Comparison of ENCODE assay signal across 8 cellular contexts in genomic region chr4:7802093-7802726, GRCh38.
A peak's percentile ranks its signal among the peaks of the same experiment; 100 is the strongest.
DNase-seq lines count a peak whose midpoint lies in the region; ATAC-seq and TF ChIP-seq lines count a peak whose summit lies in the region.

No MANE protein-coding gene starts in this region.

- no peaks in the 10 kb centered on the region for H3K9me3 Mint-ChIP-seq in osteocyte (ENCODE audit: unreplicated experiment)

- WGBS in transverse colon (ENCODE audit: low coverage in 1 of 2), 2 donors = 20 to 31% methylated on average over 5 to 6 of the region's 6 CpGs

- no peak overlapping the region for H3K4me3 Mint-ChIP-seq in osteocyte (ENCODE audit: unreplicated experiment)

- no peak overlapping the region for H3K9ac ChIP-seq in KMS-11

- ATAC-seq in GM21576 (IDR thresholded peaks at IDR 0.05; ENCODE audit: unreplicated experiment) = peak; percentile 80

- no peaks in the 10 kb centered on the region for H3K27me3 Mint-ChIP-seq in osteocyte (ENCODE audit: unreplicated experiment)

- no peak for TF ChIP-seq POLR2A in transverse colon (IDR thresholded peaks at IDR 0.05)

- in situ Hi-C loops in transverse colon (cut with MboI; ENCODE audit: low pct_ligation_motif_present in 1 of 4, low pct_unique_long_range_greater_than_20kb in 1 of 4, low sequenced_read_pairs in 3 of 4) = loop anchor here in 3 of 4 donors (5.0 to 10.0 kb wide), 2 partner anchors 183 to 185 kb away; no protein-coding TSS in a partner anchor

- H3K4me2 ChIP-seq in KMS-11 = no peak overlapping the region

- no peaks in the 10 kb centered on the region for H3K79me2 ChIP-seq in KMS-11 (ENCODE audit: insufficient read depth, low read depth)

- H3K36me3 ChIP-seq in KMS-11 (ENCODE audit: insufficient read depth) = no peaks in the 10 kb centered on the region
- peaks cover 58% of the 10 kb centered on the region for H3K36me3 ChIP-seq in SJSA1
- H3K36me3 ChIP-seq in transverse colon = peaks cover 0 to 24% (median 11%) of the 10 kb centered on the region in 4 donors

- H3K4me1 ChIP-seq in KMS-11 (ENCODE audit: low read depth, poor library complexity, severe bottlenecking) = no peaks in the 10 kb centered on the region
- H3K4me1 ChIP-seq in SJSA1 (replicated peaks) = peaks cover 33% of the 10 kb centered on the region
- H3K4me1 ChIP-seq in transverse colon = peaks cover 8 to 38% (median 22%) of the 10 kb centered on the region in 4 donors

- no peak for TF ChIP-seq EP300 in transverse colon (IDR thresholded peaks at IDR 0.05; ENCODE audit: low read depth)

- DNase-seq in Daoy (ENCODE audit: low read depth) (peak; percentile 79), SJSA1 (ENCODE audit: low read depth in 1 of 2, low spot score in 2 of 2) (peak; percentile 73 to 82), foreskin melanocyte (peak; percentile 51), osteocyte (ENCODE audit: extremely low spot score, unreplicated experiment) (peak; percentile 92), transverse colon (peak; percentile 85)
- peak; percentile 91 for DNase-seq in activated effector memory CD4-positive, alpha-beta T cell treated with anti-CD3 and anti-CD28 coated beads, Interleukin-2, amount 50 U/mL, for 16 hours

- peaks cover 37% of the 10 kb centered on the region for H3K36me3 Mint-ChIP-seq in osteocyte (ENCODE audit: unreplicated experiment)

- no peak overlapping the region for H3K4me3 ChIP-seq in KMS-11 (IDR thresholded peaks at IDR 0.05; ENCODE audit: insufficient read depth, low read depth, low read length)
- H3K4me3 ChIP-seq in SJSA1 = no peak overlapping the region
- H3K4me3 ChIP-seq in transverse colon = no peak overlapping the region

- no peak overlapping the region for H2AFZ ChIP-seq in KMS-11 (ENCODE audit: low read depth)

- intact Hi-C loops in transverse colon (cut with DNase I; ENCODE audit: low total_unique reads) = loop anchor here (2.0 kb wide), 1 partner anchor 41 kb away; no protein-coding TSS in a partner anchor

- H3K27ac ChIP-seq in KMS-11 (no peak overlapping the region), SJSA1 (no peak overlapping the region), transverse colon (no peak overlapping the region)

- peak overlapping the region; percentile 75 for H3K27ac Mint-ChIP-seq in osteocyte (ENCODE audit: unreplicated experiment)

- H3K27me3 ChIP-seq in KMS-11 (ENCODE audit: insufficient read depth, low read depth) (no peaks in the 10 kb centered on the region), SJSA1 (replicated peaks) (no peaks in the 10 kb centered on the region), transverse colon (no peaks in the 10 kb centered on the region)

- H3K9me3 ChIP-seq in SJSA1 (replicated peaks) = no peaks in the 10 kb centered on the region
- H3K9me3 ChIP-seq in transverse colon = no peaks in the 10 kb centered on the region

- TF ChIP-seq CTCF in KMS-11 (conservative IDR thresholded peaks at IDR 0.05; ENCODE audit: low read depth, low read length) (peak; percentile 67; the same call in 1 of the 2 replicates), osteocyte (IDR thresholded peaks at IDR 0.05) (peak; percentile 89), transverse colon (IDR thresholded peaks at IDR 0.05) (peak; percentile 90 to 94 (median 92))

- H3K4me1 Mint-ChIP-seq in osteocyte (ENCODE audit: unreplicated experiment) = peaks cover 40% of the 10 kb centered on the region

- H4K20me1 ChIP-seq in KMS-11 (ENCODE audit: insufficient read depth) = no peaks in the 10 kb centered on the region
